In genomic region chr11:46457659-46458058, GRCh38 we compare ENCODE assay signal across 37 cellular contexts.
DNase-seq lines count a peak whose midpoint lies in the region; ATAC-seq, FAIRE-seq and TF ChIP-seq lines count a peak whose summit lies in the region.
"Had no signal": no experiment of that assay in that cellular context is flagged by ENCODE, and none has a peak within 500 bp of the region (broad histone marks: within the 10 kb centered on the region; RNA-seq: fewer than 3 reads in every experiment).

No MANE protein-coding gene starts in this region.

- H3K79me2 ChIP-seq in GM23248 (ENCODE audit: insufficient read depth) = peaks cover 16% of the 10 kb centered on the region; the same call in 1 of the 2 replicates

- TF ChIP-seq CTCF in bronchial epithelial cell (IDR thresholded peaks at IDR 0.05; ENCODE audit: insufficient read depth, low read length, severe bottlenecking) (no peak), fibroblast of villous mesenchyme (IDR thresholded peaks at IDR 0.05; ENCODE audit: insufficient read depth, low read depth, low read length) (no peak), upper lobe of right lung (IDR thresholded peaks at IDR 0.05) (no peak)

- no peak overlapping the region for H3K4me3 ChIP-seq in bronchial epithelial cell (ENCODE audit: low read depth, low read length)
- no peak overlapping the region for H3K4me3 ChIP-seq in fibroblast of villous mesenchyme (ENCODE audit: low read depth, low read length)
- H3K4me3 ChIP-seq in upper lobe of right lung = no peak overlapping the region
- no peak overlapping the region for H3K4me3 ChIP-seq in GM23248
- H3K4me3 ChIP-seq: SJCRH30, spleen, thoracic aorta, uterus had no signal

- H4K20me1 ChIP-seq in GM23248 (ENCODE audit: insufficient read depth) = 0 out of 2 replicates have a peak, but pooled peaks cover 3% of the 10 kb centered on the region

- FAIRE-seq in bronchial epithelial cell (lab: Jason Lieb, UNC) = peak; percentile 28
- FAIRE-seq: A204.1, astrocyte, endometrium had no signal

- peaks cover 16% of the 10 kb centered on the region for H3K4me1 Mint-ChIP-seq in activated T-cell treated with anti-CD3 and anti-CD28 coated beads, Interleukin-2, amount 50 U/mL, for 24 hours (ENCODE audit: low read depth)
- H3K4me1 Mint-ChIP-seq: activated naive CD8-positive, alpha-beta T cell treated with anti-CD3 and anti-CD28 coated beads, Interleukin-2, amount 10 ng/mL, durations not matched to agents 7 days and 5 days had no signal

- H3K27ac ChIP-seq in upper lobe of right lung = no peak overlapping the region
- no peak overlapping the region for H3K27ac ChIP-seq in GM23248
- H3K27ac ChIP-seq: SJCRH30, thoracic aorta, uterus had no signal

- H3K9me2 ChIP-seq in GM23248 (ENCODE audit: insufficient read depth) = no peaks in the 10 kb centered on the region

- H3K27me3 ChIP-seq in bronchial epithelial cell (ENCODE audit: control insufficient read depth, insufficient read depth, low read length) = no peaks in the 10 kb centered on the region
- no peaks in the 10 kb centered on the region for H3K27me3 ChIP-seq in upper lobe of right lung
- no peaks in the 10 kb centered on the region for H3K27me3 ChIP-seq in GM23248 (replicated peaks; ENCODE audit: insufficient read depth)
- H3K27me3 ChIP-seq: SJCRH30, spleen, uterus had no signal

- H3K9me3 Mint-ChIP-seq in activated T-cell treated with anti-CD3 and anti-CD28 coated beads, Interleukin-2, amount 50 U/mL, for 24 hours = no peaks in the 10 kb centered on the region
- H3K9me3 Mint-ChIP-seq: activated naive CD8-positive, alpha-beta T cell treated with anti-CD3 and anti-CD28 coated beads, Interleukin-2, amount 10 ng/mL, durations not matched to agents 7 days and 5 days; CD4-positive, alpha-beta T cell; central memory CD8-positive, alpha-beta T cell; immature natural killer cell; mesothelial cell of epicardium; stimulated activated naive CD8-positive, alpha-beta T cell treated with anti-CD3 and anti-CD28 coated beads, Interleukin-15, amount 100 ng/mL, for 72 hours had no signal

- in situ Hi-C loops in GM23248 (cut with MboI) = no loop called here

- H3K36me3 Mint-ChIP-seq in activated T-cell treated with anti-CD3 and anti-CD28 coated beads, Interleukin-2, amount 50 U/mL, for 24 hours (ENCODE audit: low read depth) = no peaks in the 10 kb centered on the region
- H3K36me3 Mint-ChIP-seq: immature natural killer cell, mesothelial cell of epicardium had no signal

- H3K36me3 ChIP-seq in bronchial epithelial cell (ENCODE audit: control insufficient read depth, insufficient read depth, low read length) (no peaks in the 10 kb centered on the region), upper lobe of right lung (no peaks in the 10 kb centered on the region), GM23248 (ENCODE audit: low read depth) (no peaks in the 10 kb centered on the region)
- H3K36me3 ChIP-seq: SJCRH30, spleen, thoracic aorta, uterus had no signal

- ATAC-seq in upper lobe of right lung (peak; percentile 74), HG02571 (IDR thresholded peaks at IDR 0.05; ENCODE audit: unreplicated experiment) (no peak)
- ATAC-seq: left lobe of liver; stimulated activated naive CD8-positive, alpha-beta T cell treated with anti-CD3 and anti-CD28 coated beads, Interleukin-15, amount 100 ng/mL, for 72 hours had no signal

- DNase-seq in activated T-cell treated with anti-CD3 and anti-CD28 coated beads, Interleukin-2, amount 50 U/mL, for 24 hours = no peak
- no peak for DNase-seq in activated T-cell treated with anti-CD3 and anti-CD28 coated beads, Interleukin-2, amount 50 U/mL, for 48 hours
- peak; percentile 62 for DNase-seq in bronchial epithelial cell (ENCODE audit: low read depth)
- peak; percentile 38 for DNase-seq in fibroblast of villous mesenchyme (ENCODE audit: low read depth)
- DNase-seq in upper lobe of right lung = peak; percentile 86
- DNase-seq in inferior parietal cortex (ENCODE audit: extremely low spot score) = no peak
- no peak for DNase-seq in GM23248
- DNase-seq: activated CD4-positive, alpha-beta T cell treated with anti-CD3 and anti-CD28 coated beads, Interleukin-2, amount 50 U/mL, for 1 hour; activated CD4-positive, CD25-positive, alpha-beta regulatory T cell; activated gamma-delta T cell treated with Interleukin-2 at 50 U/mL for 16 hours; activated naive CD8-positive, alpha-beta T cell treated with anti-CD3 and anti-CD28 coated beads, Interleukin-2, amount 10 ng/mL, durations not matched to agents 7 days and 5 days; activated T-cell treated with anti-CD3 and anti-CD28 coated beads, Interleukin-2, amount 50 U/mL, for 1 hour; AML-193; CD4-positive, alpha-beta T cell; GOT3; immature natural killer cell; KG1; MM.1S; NCI-H1436 treated with DMSO at 0.1 percent for 48 hours; NCI-H446; NCI-H774; posterior cingulate gyrus; right cardiac atrium; SJCRH30; spleen; stimulated activated CD4-positive, alpha-beta T cell treated with anti-CD3 and anti-CD28 coated beads, Interleukin-2, amount 100 ng/mL, for 24 hours; stimulated activated CD8-positive, alpha-beta memory T cell treated with anti-CD3 and anti-CD28 coated beads, Interleukin-4, amount 100 ng/mL, for 48 hours; stimulated activated naive CD8-positive, alpha-beta T cell treated with anti-CD3 and anti-CD28 coated beads, Interleukin-15, amount 100 ng/mL, for 72 hours; uterus had no signal

- intact Hi-C loops in upper lobe of right lung (cut with DNase I) = no loop called here

- H3K9ac ChIP-seq in GM23248 = no peak overlapping the region

- H3K27ac Mint-ChIP-seq in activated T-cell treated with anti-CD3 and anti-CD28 coated beads, Interleukin-2, amount 50 U/mL, for 24 hours = peak overlapping the region; percentile 31
- H3K27ac Mint-ChIP-seq: activated naive CD8-positive, alpha-beta T cell treated with anti-CD3 and anti-CD28 coated beads, Interleukin-2, amount 10 ng/mL, durations not matched to agents 7 days and 5 days; CD4-positive, alpha-beta T cell; mesothelial cell of epicardium had no signal

- H3K4me2 ChIP-seq in GM23248 (ENCODE audit: unreplicated experiment) = no peak overlapping the region

- no peaks in the 10 kb centered on the region for H3F3A ChIP-seq in GM23248 (ENCODE audit: insufficient read depth)

- no peak overlapping the region for H3K4me3 Mint-ChIP-seq in activated T-cell treated with anti-CD3 and anti-CD28 coated beads, Interleukin-2, amount 50 U/mL, for 24 hours
- H3K4me3 Mint-ChIP-seq: activated naive CD8-positive, alpha-beta T cell treated with anti-CD3 and anti-CD28 coated beads, Interleukin-2, amount 10 ng/mL, durations not matched to agents 7 days and 5 days; CD4-positive, alpha-beta T cell; central memory CD8-positive, alpha-beta T cell; immature natural killer cell; mesothelial cell of epicardium; stimulated activated naive CD8-positive, alpha-beta T cell treated with anti-CD3 and anti-CD28 coated beads, Interleukin-15, amount 100 ng/mL, for 72 hours had no signal

- H3K9me3 ChIP-seq in upper lobe of right lung (no peaks in the 10 kb centered on the region), GM23248 (ENCODE audit: low read depth) (no peaks in the 10 kb centered on the region)
- H3K9me3 ChIP-seq: SJCRH30, spleen, thoracic aorta, uterus had no signal

- H3K4me1 ChIP-seq in upper lobe of right lung = peaks cover 4% of the 10 kb centered on the region
- H3K4me1 ChIP-seq in GM23248 (ENCODE audit: insufficient read depth) = no peaks in the 10 kb centered on the region
- H3K4me1 ChIP-seq: uterus had no signal

- no peak overlapping the region for H2AFZ ChIP-seq in GM23248

- no peaks in the 10 kb centered on the region for H3K27me3 Mint-ChIP-seq in activated T-cell treated with anti-CD3 and anti-CD28 coated beads, Interleukin-2, amount 50 U/mL, for 24 hours
- H3K27me3 Mint-ChIP-seq: activated naive CD8-positive, alpha-beta T cell treated with anti-CD3 and anti-CD28 coated beads, Interleukin-2, amount 10 ng/mL, durations not matched to agents 7 days and 5 days; CD4-positive, alpha-beta T cell; central memory CD8-positive, alpha-beta T cell; stimulated activated naive CD8-positive, alpha-beta T cell treated with anti-CD3 and anti-CD28 coated beads, Interleukin-15, amount 100 ng/mL, for 72 hours had no signal

- WGBS in GM23248 (ENCODE audit: low coverage in 1 of 2, low lambda C conversion rate in 2 of 2, missing lambda C conversion rate in 2 of 2), 2 experiments = 88 to 98% methylated on average over 5 of the region's 5 CpGs

Comparison
In these comparisons a context has a peak if more than half of its experiments do, and no peak if none do; other contexts are left out.
1. DNase-seq: peak in bronchial epithelial cell (single experiment), fibroblast of villous mesenchyme (single experiment) and upper lobe of right lung (single experiment); none in activated T-cell treated with anti-CD3 and anti-CD28 coated beads, Interleukin-2, amount 50 U/mL, for 24 hours (single experiment), activated T-cell treated with anti-CD3 and anti-CD28 coated beads, Interleukin-2, amount 50 U/mL, for 48 hours (0 of 2), inferior parietal cortex (single experiment) and GM23248 (single experiment).